ENCODE assay signal across 9 cellular contexts in genomic region chr17:28950752-28951427, GRCh38. TPM values are rescaled to one million over a fixed set of nuclear protein-coding genes. Genes with fewer than 3 reads are reported as not detected.
DNase-seq lines count a peak whose midpoint lies in the region; ATAC-seq, FAIRE-seq and TF ChIP-seq lines count a peak whose summit lies in the region.
"Had no signal": no experiment of that assay in that cellular context is flagged by ENCODE, and none has a peak within 500 bp of the region (broad histone marks: within the 10 kb centered on the region; RNA-seq: fewer than 3 reads in every experiment).

No MANE protein-coding gene starts in this region.

- no peak for DNase-seq in CD14-positive monocyte (ENCODE audit: low spot score)
- no peak for DNase-seq in HL-60 (ENCODE audit: low read depth in 1 of 2, low spot score in 1 of 2)
- no peak for DNase-seq in bronchial epithelial cell (ENCODE audit: low read depth)
- DNase-seq in HuH-7 (ENCODE audit: low spot score) = no peak
- DNase-seq in RCC 7860 (ENCODE audit: low spot score) = no peak

- TF ChIP-seq CTCF in CD14-positive monocyte (IDR thresholded peaks at IDR 0.05) (no peak), HL-60 (IDR thresholded peaks at IDR 0.05; ENCODE audit: insufficient read depth, low read length) (no peak), bronchial epithelial cell (IDR thresholded peaks at IDR 0.05; ENCODE audit: insufficient read depth, low read length, severe bottlenecking) (no peak)

- no peaks in the 10 kb centered on the region for H3K9me3 Mint-ChIP-seq in CD14-positive monocyte

- peaks cover 11 to 17% of the 10 kb centered on the region in 2 donors for H3K36me3 Mint-ChIP-seq in CD14-positive monocyte

- H3K27ac Mint-ChIP-seq in CD14-positive monocyte = peak overlapping the region; percentile 89 to 97 (median 94)

- H3K9ac ChIP-seq in mucosa of stomach (ENCODE audit: low read length) = peak overlapping the region; percentile 85

- H3K27ac ChIP-seq in HL-60 (replicated peaks) = peak overlapping the region; percentile 91

- H3K27me3 Mint-ChIP-seq in CD14-positive monocyte (ENCODE audit: low read depth in 3 of 3) = peaks cover 0 to 3% (median 1%) of the 10 kb centered on the region in 3 donors

- peaks cover 21% of the 10 kb centered on the region for H3K4me1 ChIP-seq in mucosa of stomach (ENCODE audit: control insufficient read depth, insufficient read depth, low read length)

- no peaks in the 10 kb centered on the region for H3K9me3 ChIP-seq in mucosa of stomach (ENCODE audit: control insufficient read depth, low read length)

- H3K4me3 ChIP-seq in HL-60 (replicated peaks; ENCODE audit: insufficient read depth, low read length) = peak overlapping the region; percentile 78
- H3K4me3 ChIP-seq in bronchial epithelial cell (ENCODE audit: low read depth, low read length) = peak overlapping the region; percentile 82
- peak overlapping the region; percentile 76 for H3K4me3 ChIP-seq in mucosa of stomach (ENCODE audit: low read length)

- H3K4me1 Mint-ChIP-seq in CD14-positive monocyte = peaks cover 19% of the 10 kb centered on the region

- ATAC-seq in GM18868 (IDR thresholded peaks at IDR 0.05; ENCODE audit: unreplicated experiment) (no peak), HG03045 (IDR thresholded peaks at IDR 0.05; ENCODE audit: unreplicated experiment) (no peak)

- H3K27me3 ChIP-seq in HL-60 (ENCODE audit: insufficient read depth, poor library complexity, severe bottlenecking) (no peaks in the 10 kb centered on the region), bronchial epithelial cell (ENCODE audit: control insufficient read depth, insufficient read depth, low read length) (no peaks in the 10 kb centered on the region), mucosa of stomach (ENCODE audit: control insufficient read depth, insufficient read depth, low read length) (no peaks in the 10 kb centered on the region)

- H3K36me3 ChIP-seq in bronchial epithelial cell (ENCODE audit: control insufficient read depth, insufficient read depth, low read length) (no peaks in the 10 kb centered on the region), mucosa of stomach (ENCODE audit: control insufficient read depth, insufficient read depth, low read length) (no peaks in the 10 kb centered on the region)

- FAIRE-seq in bronchial epithelial cell (lab: Jason Lieb, UNC) (no peak), RCC 7860 (lab: Jason Lieb, UNC) (no peak)

- intact Hi-C loops in CD14-positive monocyte (cut with micrococcal nuclease) = loop anchor here (2.0 to 10.0 kb wide), 4 partner anchors 48 to 614 kb away; partner anchors contain the start of genes DHRS13 (in 2 of the 2), IFT20 (in 1 of the 2), TNFAIP1 (in 1 of the 2) and TRAF4 (in 1 of the 2)

- peak overlapping the region in 1 of 2 donors; percentile 96 for H3K4me3 Mint-ChIP-seq in CD14-positive monocyte

RNA-seq across cellular contexts. Expression of gene PHF12, which starts 0.4 kb away (rescaled TPM):
- 1 to 10 TPM; 1.4 to 2.5 TPM for polyA plus RNA-seq in CD14-positive monocyte
- 5.4 and 7.1 TPM in 2 replicates for total RNA-seq in bronchial epithelial cell

RNA-seq across cellular contexts. Expression of gene DHRS13, which starts 48.0 kb away (rescaled TPM):
- 1 to 10 TPM; 3.7 to 4.5 TPM for polyA plus RNA-seq in CD14-positive monocyte
- total RNA-seq in bronchial epithelial cell = 2.9 and 11.3 TPM in 2 replicates

RNA-seq across cellular contexts. Expression of gene FLOT2, which starts 53.4 kb away (rescaled TPM):
- 100 to 1,000 TPM; 244 to 271 TPM for polyA plus RNA-seq in CD14-positive monocyte
- total RNA-seq in bronchial epithelial cell = 24.5 TPM in 2 replicates

RNA-seq across cellular contexts. Expression of gene SEZ6, which starts 54.9 kb away (rescaled TPM):
- polyA plus RNA-seq in CD14-positive monocyte = under 1 TPM; 0.18 to 0.33 TPM
- total RNA-seq in bronchial epithelial cell = not detected in 2 replicates
- total RNA-seq: HT1080 had no signal
